Comparison of ENCODE assay signal across 13 cellular contexts in genomic region chr2:214960677-214961076, GRCh38.
A peak's percentile ranks its signal among the peaks of the same experiment; 100 is the strongest.
DNase-seq lines count a peak whose midpoint lies in the region; ATAC-seq and TF ChIP-seq lines count a peak whose summit lies in the region.
"Had no signal": no experiment of that assay in that cellular context is flagged by ENCODE, and none has a peak within 500 bp of the region (broad histone marks: within the 10 kb centered on the region; RNA-seq: fewer than 3 reads in every experiment).

No MANE protein-coding gene starts in this region.

- H3K4me3 ChIP-seq in liver (ENCODE audit: low read depth in 1 of 3, low read length in 3 of 3) = no peak overlapping the region
- H3K4me3 ChIP-seq: colonic mucosa had no signal

- TF ChIP-seq CTCF in HFFc6 (IDR thresholded peaks at IDR 0.05) (peak; percentile 74), liver (IDR thresholded peaks at IDR 0.05; ENCODE audit: low read depth, low read length, missing input control) (no peak)

- no peaks in the 10 kb centered on the region for H3K36me3 ChIP-seq in liver (ENCODE audit: control insufficient read depth in 4 of 4, insufficient read depth in 3 of 4, low read depth in 1 of 4, low read length in 3 of 4)
- H3K36me3 ChIP-seq: colonic mucosa had no signal

- H3K27me3 ChIP-seq in liver (ENCODE audit: control insufficient read depth in 4 of 4, insufficient read depth in 4 of 4, low read length in 3 of 4) = no peaks in the 10 kb centered on the region
- H3K27me3 ChIP-seq: colonic mucosa had no signal

- intact Hi-C loops in activated T-helper 2 cell treated with anti-CD3 and anti-CD28 coated beads, Interferon-gamma antibody, Interleukin-2, Interleukin-4, amounts not matched to agents 10 μg/mL and 5 μg/mL and 100 μg/mL, durations not matched to agents 14 hours and 24 hours and 36 hours (cut with micrococcal nuclease) = no loop called here

- no peaks in the 10 kb centered on the region for H3K4me1 Mint-ChIP-seq in HFFc6 (ENCODE audit: low read depth)
- H3K4me1 Mint-ChIP-seq in activated T-helper 2 cell treated with anti-CD3 and anti-CD28 coated beads, Interferon-gamma antibody, Interleukin-2, Interleukin-4, amounts not matched to agents 10 μg/mL and 5 μg/mL and 100 μg/mL, durations not matched to agents 14 hours and 24 hours and 36 hours (ENCODE audit: low read depth) = no peaks in the 10 kb centered on the region

- no peaks in the 10 kb centered on the region for H3K4me1 ChIP-seq in liver (ENCODE audit: control insufficient read depth in 4 of 4, insufficient read depth in 4 of 4, low read length in 3 of 4)
- H3K4me1 ChIP-seq: colonic mucosa had no signal

- H3K9me3 Mint-ChIP-seq in HFFc6 = no peaks in the 10 kb centered on the region
- H3K9me3 Mint-ChIP-seq in activated T-helper 2 cell treated with anti-CD3 and anti-CD28 coated beads, Interferon-gamma antibody, Interleukin-2, Interleukin-4, amounts not matched to agents 10 μg/mL and 5 μg/mL and 100 μg/mL, durations not matched to agents 14 hours and 24 hours and 36 hours = no peaks in the 10 kb centered on the region

- TF ChIP-seq RAD21 in liver (IDR thresholded peaks at IDR 0.05) = peak; percentile 35 to 47

- no peak overlapping the region for H3K27ac ChIP-seq in liver (ENCODE audit: low read depth in 1 of 2, low read length in 2 of 2)
- H3K27ac ChIP-seq: colonic mucosa had no signal

- H3K9me3 ChIP-seq in liver (ENCODE audit: control insufficient read depth in 4 of 4, low read length in 3 of 4) = no peaks in the 10 kb centered on the region
- H3K9me3 ChIP-seq: colonic mucosa had no signal

- H3K27ac Mint-ChIP-seq in HFFc6 = no peak overlapping the region
- no peak overlapping the region for H3K27ac Mint-ChIP-seq in activated T-helper 2 cell treated with anti-CD3 and anti-CD28 coated beads, Interferon-gamma antibody, Interleukin-2, Interleukin-4, amounts not matched to agents 10 μg/mL and 5 μg/mL and 100 μg/mL, durations not matched to agents 14 hours and 24 hours and 36 hours

- no peak overlapping the region for H3K4me3 Mint-ChIP-seq in HFFc6
- no peak overlapping the region for H3K4me3 Mint-ChIP-seq in activated T-helper 2 cell treated with anti-CD3 and anti-CD28 coated beads, Interferon-gamma antibody, Interleukin-2, Interleukin-4, amounts not matched to agents 10 μg/mL and 5 μg/mL and 100 μg/mL, durations not matched to agents 14 hours and 24 hours and 36 hours (ENCODE audit: low read depth)

- in situ Hi-C loops in Caki2 (cut with HindIII; ENCODE audit: low pct_unique_long_range_greater_than_20kb, low sequenced_read_pairs) = no loop called here

- peaks cover 5% of the 10 kb centered on the region; the same call in 1 of the 2 replicates for H3K36me3 Mint-ChIP-seq in HFFc6 (ENCODE audit: low read depth)
- H3K36me3 Mint-ChIP-seq in activated T-helper 2 cell treated with anti-CD3 and anti-CD28 coated beads, Interferon-gamma antibody, Interleukin-2, Interleukin-4, amounts not matched to agents 10 μg/mL and 5 μg/mL and 100 μg/mL, durations not matched to agents 14 hours and 24 hours and 36 hours (ENCODE audit: low read depth) = no peaks in the 10 kb centered on the region

- no peak for ATAC-seq in HG02763 (IDR thresholded peaks at IDR 0.05; ENCODE audit: unreplicated experiment)
- ATAC-seq in GM18909 (IDR thresholded peaks at IDR 0.05; ENCODE audit: poor library complexity, unreplicated experiment) = no peak
- ATAC-seq: Panc1 had no signal

- no peaks in the 10 kb centered on the region; the same call in none of the 2 replicates for H3K27me3 Mint-ChIP-seq in HFFc6 (ENCODE audit: insufficient read depth)
- H3K27me3 Mint-ChIP-seq in activated T-helper 2 cell treated with anti-CD3 and anti-CD28 coated beads, Interferon-gamma antibody, Interleukin-2, Interleukin-4, amounts not matched to agents 10 μg/mL and 5 μg/mL and 100 μg/mL, durations not matched to agents 14 hours and 24 hours and 36 hours (ENCODE audit: low read depth) = no peaks in the 10 kb centered on the region

- no peak overlapping the region for H3K9ac ChIP-seq in liver (ENCODE audit: low read depth in 1 of 2, low read length in 2 of 2)

- peak; percentile 1 for DNase-seq in Caki2 (ENCODE audit: low read depth)
- no peak for DNase-seq in HFFc6
- peak; percentile 1 for DNase-seq in amniotic epithelial cell (ENCODE audit: low read depth)
- DNase-seq in NCI-H2029 treated with DMSO at 0.1 percent for 48 hours (lab: John Stamatoyannopoulos, UW) = no peak
- no peak for DNase-seq in activated T-helper 2 cell treated with anti-CD3 and anti-CD28 coated beads, Interferon-gamma antibody, Interleukin-2, Interleukin-4, amounts not matched to agents 10 μg/mL and 5 μg/mL and 100 μg/mL, durations not matched to agents 14 hours and 24 hours and 36 hours (ENCODE audit: low spot score)
- DNase-seq: colonic mucosa, DMS79 treated with DMSO at 0.1 percent for 48 hours, head of caudate nucleus, NCI-H1930 had no signal

TF ChIP-seq in liver, 16 proteins besides CTCF, POLR2A, EP300 and RAD21:
- TF ChIP-seq GABPA (IDR thresholded peaks at IDR 0.05 in 1 of 2, conservative IDR thresholded peaks at IDR 0.05 in 1 of 2) = no peak
- TF ChIP-seq EGR1 (IDR thresholded peaks at IDR 0.05; ENCODE audit: low read depth in 2 of 2) = no peak
- no peak for TF ChIP-seq ATF3 (IDR thresholded peaks at IDR 0.05)
- TF ChIP-seq MAX (IDR thresholded peaks at IDR 0.05) = no peak
- TF ChIP-seq RXRA (IDR thresholded peaks at IDR 0.05) = no peak
- no peak for TF ChIP-seq SP1 (IDR thresholded peaks at IDR 0.05)
- no peak for TF ChIP-seq REST (IDR thresholded peaks at IDR 0.05)
- TF ChIP-seq FOXA1 (IDR thresholded peaks at IDR 0.05) = no peak
- no peak for TF ChIP-seq HNF4A (conservative IDR thresholded peaks at IDR 0.05)
- no peak for TF ChIP-seq JUND (IDR thresholded peaks at IDR 0.05)
- TF ChIP-seq FOXA2 (IDR thresholded peaks at IDR 0.05) = no peak
- no peak for TF ChIP-seq HNF4G (IDR thresholded peaks at IDR 0.05)
- TF ChIP-seq TAF1 (conservative IDR thresholded peaks at IDR 0.05) = no peak
- no peak for TF ChIP-seq YY1 (IDR thresholded peaks at IDR 0.05)
- TF ChIP-seq ZBTB33 (IDR thresholded peaks at IDR 0.05) = no peak
- TF ChIP-seq NR2F2 (IDR thresholded peaks at IDR 0.05) = no peak

Comparison
In these comparisons a context has a peak if more than half of its experiments do, and no peak if none do; other contexts are left out.
1. DNase-seq: peak in Caki2 (single experiment) and amniotic epithelial cell (single experiment); none in HFFc6 (single experiment), NCI-H2029 treated with DMSO at 0.1 percent for 48 hours (single experiment) and activated T-helper 2 cell treated with anti-CD3 and anti-CD28 coated beads, Interferon-gamma antibody, Interleukin-2, Interleukin-4, amounts not matched to agents 10 μg/mL and 5 μg/mL and 100 μg/mL, durations not matched to agents 14 hours and 24 hours and 36 hours (single experiment).